ENCODE assay signal across 20 cellular contexts in genomic region chrX:39487166-39488006, GRCh38.
DNase-seq lines count a peak whose midpoint lies in the region; TF ChIP-seq lines count a peak whose summit lies in the region.
"Had no signal": no experiment of that assay in that cellular context is flagged by ENCODE, and none has a peak within 500 bp of the region (broad histone marks: within the 10 kb centered on the region; RNA-seq: fewer than 3 reads in every experiment).

No MANE protein-coding gene starts in this region.

- H3K4me3 Mint-ChIP-seq in activated CD4-positive, alpha-beta memory T cell treated with anti-CD3 and anti-CD28 coated beads for 36 hours = peak overlapping the region; percentile 3
- no peak overlapping the region for H3K4me3 Mint-ChIP-seq in activated CD4-positive, alpha-beta memory T cell treated with anti-CD3 and anti-CD28 coated beads, Interleukin-2, amount 10 ng/mL, durations not matched to agents 7 days and 5 days
- no peak overlapping the region for H3K4me3 Mint-ChIP-seq in neural crest cell
- H3K4me3 Mint-ChIP-seq: central memory CD8-positive, alpha-beta T cell had no signal

- intact Hi-C loops in activated CD4-positive, alpha-beta memory T cell treated with anti-CD3 and anti-CD28 coated beads for 36 hours (cut with micrococcal nuclease) = loop anchor here (5.0 kb wide), 2 partner anchors 125 to 200 kb away; no protein-coding TSS in a partner anchor

- no peaks in the 10 kb centered on the region for H3K9me3 Mint-ChIP-seq in activated CD4-positive, alpha-beta memory T cell treated with anti-CD3 and anti-CD28 coated beads for 36 hours
- no peaks in the 10 kb centered on the region for H3K9me3 Mint-ChIP-seq in activated CD4-positive, alpha-beta memory T cell treated with anti-CD3 and anti-CD28 coated beads, Interleukin-2, amount 10 ng/mL, durations not matched to agents 7 days and 5 days
- peaks cover 2% of the 10 kb centered on the region for H3K9me3 Mint-ChIP-seq in neural crest cell
- H3K9me3 Mint-ChIP-seq: central memory CD8-positive, alpha-beta T cell had no signal

- no peaks in the 10 kb centered on the region for H3K27me3 Mint-ChIP-seq in activated CD4-positive, alpha-beta memory T cell treated with anti-CD3 and anti-CD28 coated beads for 36 hours
- H3K27me3 Mint-ChIP-seq in activated CD4-positive, alpha-beta memory T cell treated with anti-CD3 and anti-CD28 coated beads, Interleukin-2, amount 10 ng/mL, durations not matched to agents 7 days and 5 days = no peaks in the 10 kb centered on the region
- H3K27me3 Mint-ChIP-seq in neural crest cell (ENCODE audit: low read depth) = no peaks in the 10 kb centered on the region
- H3K27me3 Mint-ChIP-seq: central memory CD8-positive, alpha-beta T cell had no signal

- H3K36me3 Mint-ChIP-seq in activated CD4-positive, alpha-beta memory T cell treated with anti-CD3 and anti-CD28 coated beads for 36 hours = no peaks in the 10 kb centered on the region
- H3K36me3 Mint-ChIP-seq in activated CD4-positive, alpha-beta memory T cell treated with anti-CD3 and anti-CD28 coated beads, Interleukin-2, amount 10 ng/mL, durations not matched to agents 7 days and 5 days (ENCODE audit: low read depth) = no peaks in the 10 kb centered on the region
- H3K36me3 Mint-ChIP-seq in neural crest cell (ENCODE audit: low read depth) = no peaks in the 10 kb centered on the region

- CTCF ChIA-PET in activated CD4-positive, alpha-beta memory T cell treated with anti-CD3 and anti-CD28 coated beads for 36 hours (lab: Charles Lee) = no interaction called here
- CTCF ChIA-PET in activated CD4-positive, alpha-beta memory T cell treated with anti-CD3 and anti-CD28 coated beads, Interleukin-2, amount 10 ng/mL, durations not matched to agents 7 days and 5 days (lab: Charles Lee) = no interaction called here

- in situ Hi-C loops in GM13976 (cut with MboI; ENCODE audit: low sequenced_read_pairs, unreplicated experiment) = no loop called here

- POLR2A ChIA-PET in activated CD4-positive, alpha-beta memory T cell treated with anti-CD3 and anti-CD28 coated beads for 36 hours (lab: Charles Lee) = no interaction called here
- POLR2A ChIA-PET in activated CD4-positive, alpha-beta memory T cell treated with anti-CD3 and anti-CD28 coated beads, Interleukin-2, amount 10 ng/mL, durations not matched to agents 7 days and 5 days (lab: Charles Lee) = no interaction called here

- no peak for TF ChIP-seq CTCF in GM13976 (IDR thresholded peaks at IDR 0.05; ENCODE audit: borderline replicate concordance, control extremely low read depth, extremely low read depth, insufficient read depth, missing control alignments)
- TF ChIP-seq CTCF in neural crest cell (conservative IDR thresholded peaks at IDR 0.05) = no peak

- DNase-seq in activated CD4-positive, alpha-beta memory T cell treated with anti-CD3 and anti-CD28 coated beads for 36 hours = peak; percentile 26
- DNase-seq in activated CD4-positive, alpha-beta memory T cell treated with anti-CD3 and anti-CD28 coated beads, Interleukin-2, amount 10 ng/mL, durations not matched to agents 7 days and 5 days = no peak
- DNase-seq in GM13976 (ENCODE audit: low spot score) = peak; percentile 47
- peak; percentile 39 for DNase-seq in RPMI7951 (ENCODE audit: low read depth)
- DNase-seq in neural crest cell (ENCODE audit: low read depth, low spot score) = no peak
- DNase-seq in islet precursor cell = no peak
- no peak for DNase-seq in globus pallidus (ENCODE audit: low spot score)
- DNase-seq in 8988T = no peak
- DNase-seq: activated CD4-positive, alpha-beta T cell treated with anti-CD3 and anti-CD28 coated beads for 4 hours; activated CD8-positive, alpha-beta memory T cell treated with anti-CD3 and anti-CD28 coated beads, Interleukin-2, amount 50 U/mL, for 48 hours; activated gamma-delta T cell; erythroblast; gastrocnemius medialis; IMR-90; kidney; NCI-H146; NCI-H2171; NCI-H524 treated with DMSO at 0.1 percent for 48 hours; SW 1271 had no signal

- H3K27ac Mint-ChIP-seq in activated CD4-positive, alpha-beta memory T cell treated with anti-CD3 and anti-CD28 coated beads for 36 hours = peak overlapping the region; percentile 45
- H3K27ac Mint-ChIP-seq in activated CD4-positive, alpha-beta memory T cell treated with anti-CD3 and anti-CD28 coated beads, Interleukin-2, amount 10 ng/mL, durations not matched to agents 7 days and 5 days = no peak overlapping the region
- H3K27ac Mint-ChIP-seq in neural crest cell (ENCODE audit: unreplicated experiment) = peak overlapping the region; percentile 10

- peaks cover 38% of the 10 kb centered on the region for H3K4me1 Mint-ChIP-seq in activated CD4-positive, alpha-beta memory T cell treated with anti-CD3 and anti-CD28 coated beads for 36 hours (ENCODE audit: low read depth)
- peaks cover 16% of the 10 kb centered on the region for H3K4me1 Mint-ChIP-seq in activated CD4-positive, alpha-beta memory T cell treated with anti-CD3 and anti-CD28 coated beads, Interleukin-2, amount 10 ng/mL, durations not matched to agents 7 days and 5 days
- H3K4me1 Mint-ChIP-seq in neural crest cell = peaks cover 41% of the 10 kb centered on the region

Comparison
In these comparisons a context has a peak if more than half of its experiments do, and no peak if none do; other contexts are left out.
1. DNase-seq: peak in activated CD4-positive, alpha-beta memory T cell treated with anti-CD3 and anti-CD28 coated beads for 36 hours (single experiment), GM13976 (single experiment) and RPMI7951 (single experiment); none in activated CD4-positive, alpha-beta memory T cell treated with anti-CD3 and anti-CD28 coated beads, Interleukin-2, amount 10 ng/mL, durations not matched to agents 7 days and 5 days (single experiment), neural crest cell (single experiment), islet precursor cell (single experiment), globus pallidus (single experiment) and 8988T (single experiment).